31 cellular contexts compared by ENCODE assay signal in the genomic region with DNA sequence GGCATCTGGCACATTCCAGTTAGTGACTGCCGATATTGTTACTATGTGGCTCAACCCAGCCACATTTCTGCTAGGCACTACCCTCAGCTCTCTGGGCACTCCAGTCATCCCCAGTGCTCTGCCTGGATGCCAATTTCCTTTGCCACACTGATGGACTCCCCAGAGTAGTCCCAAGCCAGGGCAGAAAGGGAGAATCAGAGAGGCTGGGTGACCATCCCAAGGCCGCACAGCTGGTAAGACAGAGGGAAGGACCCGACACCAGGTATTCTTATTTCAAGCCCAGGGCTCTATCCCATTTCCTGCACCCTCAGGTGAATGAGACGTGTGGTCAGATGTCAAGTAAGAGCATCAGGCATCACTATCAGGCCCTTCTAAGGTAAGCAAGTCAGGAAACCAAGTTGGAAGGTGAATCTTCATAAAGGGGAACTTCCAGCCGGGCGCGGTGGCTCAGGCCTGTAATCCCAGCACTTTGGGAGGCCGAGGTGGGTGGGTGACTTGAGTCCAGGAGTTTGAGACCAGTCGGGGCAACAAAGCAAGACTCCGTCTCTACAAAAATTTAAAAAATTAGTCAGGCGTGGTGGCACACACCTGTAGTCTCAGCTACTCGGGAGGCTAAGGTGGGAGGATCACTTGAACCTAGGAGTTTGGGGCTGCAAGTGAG. TPM values are rescaled to one million over a fixed set of nuclear protein-coding genes. Genes with fewer than 3 reads are reported as not detected.
A peak's percentile ranks its signal among the peaks of the same experiment; 100 is the strongest.
DNase-seq lines count a peak whose midpoint lies in the region; ATAC-seq and TF ChIP-seq lines count a peak whose summit lies in the region.
"Had no signal": no experiment of that assay in that cellular context is flagged by ENCODE, and none has a peak within 500 bp of the region (broad histone marks: within the 10 kb centered on the region; RNA-seq: fewer than 3 reads in every experiment).

No MANE protein-coding gene starts in this region.

- H3K4me1 ChIP-seq in breast epithelium (peaks cover 17 to 47% of the 10 kb centered on the region in 2 donors), gastroesophageal sphincter (peaks cover 45 to 99% (median 71%) of the 10 kb centered on the region in 3 donors), rectal smooth muscle tissue (ENCODE audit: control insufficient read depth, insufficient read depth, low read length) (peaks cover 71% of the 10 kb centered on the region), uterus (peaks cover 45 to 59% of the 10 kb centered on the region in 2 donors)
- H3K4me1 ChIP-seq: Caco-2 had no signal

- H3K36me3 Mint-ChIP-seq in MCF 10A (ENCODE audit: insufficient read depth, unreplicated experiment): peaks cover 28% of the 10 kb centered on the region
- no peaks in the 10 kb centered on the region for H3K36me3 Mint-ChIP-seq in activated naive CD8-positive, alpha-beta T cell treated with anti-CD3 and anti-CD28 coated beads for 36 hours
- H3K36me3 Mint-ChIP-seq in endothelial cell (ENCODE audit: low read depth, unreplicated experiment): peaks cover 39% of the 10 kb centered on the region

- H3K27ac Mint-ChIP-seq in MCF 10A (ENCODE audit: low read depth, unreplicated experiment): no peak overlapping the region
- no peak overlapping the region for H3K27ac Mint-ChIP-seq in activated naive CD8-positive, alpha-beta T cell treated with anti-CD3 and anti-CD28 coated beads for 36 hours
- H3K27ac Mint-ChIP-seq in endothelial cell (ENCODE audit: unreplicated experiment): no peak overlapping the region
- H3K27ac Mint-ChIP-seq: activated T-helper 2 cell treated with anti-CD3 and anti-CD28 coated beads, Interferon-gamma antibody, Interleukin-2, Interleukin-4, amounts not matched to agents 10 μg/mL and 5 μg/mL and 100 μg/mL, durations not matched to agents 14 hours and 24 hours and 36 hours had no signal

- no peak overlapping the region for H3K4me3 ChIP-seq in breast epithelium
- H3K4me3 ChIP-seq in gastroesophageal sphincter: no peak overlapping the region
- H3K4me3 ChIP-seq in rectal smooth muscle tissue (ENCODE audit: low read length): no peak overlapping the region
- H3K4me3 ChIP-seq in uterus: no peak overlapping the region
- H3K4me3 ChIP-seq: cardiac muscle cell, mucosa of descending colon, SJSA1, smooth muscle cell had no signal

- ATAC-seq in gastroesophageal sphincter: no peak
- ATAC-seq: mucosa of descending colon had no signal

- H3K9ac ChIP-seq in rectal smooth muscle tissue (ENCODE audit: low read length): no peak overlapping the region

- H3K27ac ChIP-seq in breast epithelium: peak overlapping the region; percentile 81 to 85
- H3K27ac ChIP-seq in gastroesophageal sphincter: peak overlapping the region; percentile 81 to 92 (median 82)
- peak overlapping the region; percentile 81 for H3K27ac ChIP-seq in rectal smooth muscle tissue (ENCODE audit: low read depth, low read length)
- H3K27ac ChIP-seq in uterus: peak overlapping the region; percentile 93 to 95
- H3K27ac ChIP-seq: 22Rv1, cardiac muscle cell, SJSA1, WERI-Rb-1 had no signal

- 98 to 100% methylated on average over 2 to 6 of the region's 12 CpGs for WGBS in gastroesophageal sphincter (ENCODE audit: low coverage in 1 of 2), 2 donors

- H3K4me1 Mint-ChIP-seq in MCF 10A (ENCODE audit: insufficient read depth, unreplicated experiment) (peaks cover 82% of the 10 kb centered on the region), endothelial cell (ENCODE audit: unreplicated experiment) (peaks cover 5% of the 10 kb centered on the region)
- H3K4me1 Mint-ChIP-seq in activated naive CD8-positive, alpha-beta T cell treated with anti-CD3 and anti-CD28 coated beads for 36 hours: peaks cover 28% of the 10 kb centered on the region

- H3K9me3 ChIP-seq in breast epithelium (no peaks in the 10 kb centered on the region), gastroesophageal sphincter (no peaks in the 10 kb centered on the region), uterus (no peaks in the 10 kb centered on the region)
- H3K9me3 ChIP-seq: Caco-2, mucosa of descending colon, SJSA1 had no signal

- CTCF ChIA-PET in MCF 10A (lab: Yijun Ruan, JAX): interaction anchor here (0.6 to 7.8 kb wide), 3 partner anchors 28 to 98 kb away, joined by 3 to 73 read pairs (median 4); no protein-coding TSS in a partner anchor
- CTCF ChIA-PET in HEK293T (lab: Yijun Ruan, JAX): no interaction called here

- H3K27me3 Mint-ChIP-seq in MCF 10A (ENCODE audit: insufficient read depth, unreplicated experiment): no peaks in the 10 kb centered on the region
- peaks cover 11% of the 10 kb centered on the region for H3K27me3 Mint-ChIP-seq in activated naive CD8-positive, alpha-beta T cell treated with anti-CD3 and anti-CD28 coated beads for 36 hours
- no peaks in the 10 kb centered on the region for H3K27me3 Mint-ChIP-seq in endothelial cell (ENCODE audit: unreplicated experiment)

- DNase-seq in breast epithelium (ENCODE audit: low spot score in 2 of 2) (no peak), MCF 10A (ENCODE audit: unreplicated experiment) (no peak), uterus (peak in 1 of 2 donors; percentile 16), HEK293T (ENCODE audit: extremely low spot score) (no peak), endothelial cell (ENCODE audit: low spot score) (no peak)
- DNase-seq in activated naive CD8-positive, alpha-beta T cell treated with anti-CD3 and anti-CD28 coated beads for 36 hours: no peak
- DNase-seq: activated CD4-positive, alpha-beta T cell treated with anti-CD3 and anti-CD28 coated beads for 48 hours; activated naive CD4-positive, alpha-beta T cell treated with anti-CD3 and anti-CD28 coated beads, Interleukin-2, amount 50 U/mL, for 16 hours; anterior cingulate cortex; Caco-2; cortex of kidney; foreskin fibroblast; H7; kidney glomerular epithelial cell; mucosa of descending colon; NCI-H1048; NCI-H1694 treated with DMSO at 0.1 percent for 48 hours; NCI-H446; NCI-H82; stimulated activated naive CD4-positive, alpha-beta T cell; T1000; WERI-Rb-1 had no signal

- POLR2A ChIA-PET in MCF 10A (lab: Yijun Ruan, JAX): interaction anchor here (1.5 to 13.6 kb wide), 4 partner anchors 15 to 112 kb away, joined by 7 to 305 read pairs (median 24); no protein-coding TSS in a partner anchor
- POLR2A ChIA-PET in HEK293T (lab: Yijun Ruan, JAX): interaction anchor here (0.8 kb wide), 1 partner anchor 12 kb away, joined by 3 read pairs; no protein-coding TSS in a partner anchor

- TF ChIP-seq EP300 in gastroesophageal sphincter (IDR thresholded peaks at IDR 0.05): no peak

- intact Hi-C loops in breast epithelium (cut with DNase I; ENCODE audit: low total_unique reads): no loop called here
- intact Hi-C loops in MCF 10A (cut with micrococcal nuclease): no loop called here
- intact Hi-C loops in uterus (cut with DNase I; ENCODE audit: low total_unique reads): loop anchor here (5.0 kb wide), 1 partner anchor 37 kb away; the partner anchor contains the start of gene SH3PXD2B

- TF ChIP-seq CTCF in breast epithelium (IDR thresholded peaks at IDR 0.05) (no peak), MCF 10A (IDR thresholded peaks at IDR 0.05; ENCODE audit: unreplicated experiment) (no peak), gastroesophageal sphincter (IDR thresholded peaks at IDR 0.05) (no peak), uterus (IDR thresholded peaks at IDR 0.05) (no peak), endothelial cell (IDR thresholded peaks at IDR 0.05; ENCODE audit: unreplicated experiment) (no peak)

- no TSS peak for BruUV-seq in MCF 10A (replicated peaks; lab: Mats Ljungman, UMichigan)

- H3K4me3 Mint-ChIP-seq in MCF 10A (ENCODE audit: unreplicated experiment) (no peak overlapping the region), endothelial cell (ENCODE audit: unreplicated experiment) (no peak overlapping the region)
- no peak overlapping the region for H3K4me3 Mint-ChIP-seq in activated naive CD8-positive, alpha-beta T cell treated with anti-CD3 and anti-CD28 coated beads for 36 hours
- H3K4me3 Mint-ChIP-seq: CD14-positive monocyte, nephron had no signal

- H3K36me3 ChIP-seq in breast epithelium: no peaks in the 10 kb centered on the region
- no peaks in the 10 kb centered on the region for H3K36me3 ChIP-seq in gastroesophageal sphincter
- no peaks in the 10 kb centered on the region for H3K36me3 ChIP-seq in rectal smooth muscle tissue (ENCODE audit: control insufficient read depth, insufficient read depth, low read length)
- H3K36me3 ChIP-seq in uterus: no peaks in the 10 kb centered on the region
- H3K36me3 ChIP-seq: cardiac muscle cell, WERI-Rb-1 had no signal

- H3K27me3 ChIP-seq in breast epithelium: no peaks in the 10 kb centered on the region
- H3K27me3 ChIP-seq in gastroesophageal sphincter: no peaks in the 10 kb centered on the region
- no peaks in the 10 kb centered on the region for H3K27me3 ChIP-seq in rectal smooth muscle tissue (ENCODE audit: control insufficient read depth, insufficient read depth, low read length)
- H3K27me3 ChIP-seq in uterus: no peaks in the 10 kb centered on the region
- H3K27me3 ChIP-seq: cardiac muscle cell, SJSA1 had no signal

- TF ChIP-seq POLR2A in breast epithelium (IDR thresholded peaks at IDR 0.05) (no peak), gastroesophageal sphincter (IDR thresholded peaks at IDR 0.05) (no peak), uterus (IDR thresholded peaks at IDR 0.05) (no peak)

- H3K9me3 Mint-ChIP-seq in MCF 10A (ENCODE audit: unreplicated experiment) (no peaks in the 10 kb centered on the region), endothelial cell (ENCODE audit: unreplicated experiment) (no peaks in the 10 kb centered on the region)
- no peaks in the 10 kb centered on the region for H3K9me3 Mint-ChIP-seq in activated naive CD8-positive, alpha-beta T cell treated with anti-CD3 and anti-CD28 coated beads for 36 hours
- H3K9me3 Mint-ChIP-seq: activated T-helper 2 cell treated with anti-CD3 and anti-CD28 coated beads, Interferon-gamma antibody, Interleukin-2, Interleukin-4, amounts not matched to agents 10 μg/mL and 5 μg/mL and 100 μg/mL, durations not matched to agents 14 hours and 24 hours and 36 hours; CD14-positive monocyte; nephron had no signal

TF ChIP-seq in HEK293T, 16 proteins besides CTCF, POLR2A, EP300 and RAD21:
- TF ChIP-seq NFRKB (IDR thresholded peaks at IDR 0.05): no peak
- no peak for TF ChIP-seq BHLHE40 (IDR thresholded peaks at IDR 0.05; ENCODE audit: borderline replicate concordance)
- no peak for TF ChIP-seq FOXA1 (IDR thresholded peaks at IDR 0.05)
- TF ChIP-seq L3MBTL2 (conservative IDR thresholded peaks at IDR 0.05): no peak
- no peak for TF ChIP-seq FOXM1 (IDR thresholded peaks at IDR 0.05; ENCODE audit: borderline replicate concordance)
- no peak for TF ChIP-seq ZNF384 (IDR thresholded peaks at IDR 0.05)
- no peak for TF ChIP-seq CTBP1 (IDR thresholded peaks at IDR 0.05; ENCODE audit: borderline replicate concordance)
- TF ChIP-seq ARNT (IDR thresholded peaks at IDR 0.05): no peak
- TF ChIP-seq TARDBP (IDR thresholded peaks at IDR 0.05): no peak

RNA-seq across cellular contexts. Expression of gene SH3PXD2B, which starts 38.6 kb away (rescaled TPM):
- 100 to 1,000 TPM in 1 of 3 donors, 10 to 100 TPM in 2; 35.3 to 118 (median 43.9) TPM for total RNA-seq in breast epithelium
- total RNA-seq in MCF 10A (2022): 34.1 and 42.3 TPM in 2 replicates
- total RNA-seq in gastroesophageal sphincter: 10 to 100 TPM; 40.2 to 80.9 (median 56.0) TPM
- total RNA-seq in uterus: 10 to 100 TPM; 26.1 to 82.6 (median 31.0) TPM
- total RNA-seq in activated naive CD8-positive, alpha-beta T cell treated with anti-CD3 and anti-CD28 coated beads for 36 hours: under 1 TPM; 0.80 to 0.84 TPM
- total RNA-seq in endothelial cell (ENCODE audit: unreplicated experiment): 74.1 TPM

Comparison
In these comparisons a context has a peak if more than half of its experiments do, and no peak if none do; other contexts are left out.
1. RNA of gene SH3PXD2B, which starts 38.6 kb away (total RNA-seq): 74.1 TPM in endothelial cell (single experiment), 40.2 to 80.9 TPM in gastroesophageal sphincter, 35.3 to 118 TPM in breast epithelium, 34.1 to 42.3 TPM in MCF 10A and 26.1 to 82.6 TPM in uterus; 0.80 to 0.84 TPM in activated naive CD8-positive, alpha-beta T cell treated with anti-CD3 and anti-CD28 coated beads for 36 hours; every median in the first group is over 10 times any median in the second.
2. Peak in every context shown above with its lines, with median percentiles within 50 percentile points of each other: H3K27ac ChIP-seq.